Comparison of ENCODE assay signal across 8 cellular contexts in genomic region chr12:105329926-105330282, GRCh38. TPM values are rescaled to one million over a fixed set of nuclear protein-coding genes. Genes with fewer than 3 reads are reported as not detected.
DNase-seq lines count a peak whose midpoint lies in the region; ATAC-seq and TF ChIP-seq lines count a peak whose summit lies in the region.

No MANE protein-coding gene starts in this region.

- H3K9me3 ChIP-seq in PC-3 (ENCODE audit: low read length) (no peaks in the 10 kb centered on the region), stomach (no peaks in the 10 kb centered on the region)

- no TSS peak for BruUV-seq in PC-3 (replicated peaks; lab: Mats Ljungman, UMichigan)

- H3K27ac Mint-ChIP-seq in CD14-positive monocyte = no peak overlapping the region

- POLR2A ChIA-PET in PC-3 (lab: Charles Lee; ENCODE audit: unreplicated experiment) = interaction anchor here (0.5 to 0.6 kb wide), 2 partner anchors 26 to 921 kb away, joined by 3 read pairs; no protein-coding TSS in a partner anchor

- peaks cover 40% of the 10 kb centered on the region for H3K79me2 ChIP-seq in PC-3 (ENCODE audit: low read length)

- H3K27ac ChIP-seq in PC-3 (ENCODE audit: low read length) = no peak overlapping the region
- peak overlapping the region in 3 of 5 donors; percentile 42 to 86 (median 85) for H3K27ac ChIP-seq in stomach

- no peaks in the 10 kb centered on the region for H3F3A ChIP-seq in PC-3 (ENCODE audit: low read length, unreplicated experiment)

- peaks cover 12 to 21% (median 14%) of the 10 kb centered on the region in 3 donors for H3K27me3 Mint-ChIP-seq in CD14-positive monocyte (ENCODE audit: low read depth in 3 of 3)

- intact Hi-C loops in CD14-positive monocyte (cut with micrococcal nuclease) = no loop called here
- intact Hi-C loops in PC-3 (cut with micrococcal nuclease) = loop anchor here (2.0 to 5.0 kb wide), 2 partner anchors 37 to 95 kb away; no protein-coding TSS in a partner anchor
- intact Hi-C loops in stomach (cut with DNase I; ENCODE audit: low total_unique reads) = no loop called here

- DNase-seq in CD14-positive monocyte (ENCODE audit: low spot score) = no peak
- no peak for DNase-seq in PC-3
- DNase-seq in fibroblast of villous mesenchyme (ENCODE audit: low read depth) = no peak
- no peak for DNase-seq in stomach
- no peak for DNase-seq in GOT3 (lab: John Stamatoyannopoulos, UW)
- DNase-seq in NCI-H2227 treated with DMSO at 0.1 percent for 48 hours (lab: John Stamatoyannopoulos, UW) = no peak

- no peak for TF ChIP-seq POLR2A in stomach (IDR thresholded peaks at IDR 0.05)

- H3K4me3 ChIP-seq in PC-3 (ENCODE audit: low read length) (peak overlapping the region; percentile 86), fibroblast of villous mesenchyme (ENCODE audit: low read depth, low read length) (peak overlapping the region; percentile 81), stomach (peak overlapping the region; percentile 82 to 88 (median 84))

- TF ChIP-seq EP300 in stomach (IDR thresholded peaks at IDR 0.05) = no peak

- peak overlapping the region; percentile 88 for H2AFZ ChIP-seq in PC-3 (ENCODE audit: low read length)

- H3K4me2 ChIP-seq in PC-3 (ENCODE audit: low read length) = peak overlapping the region; percentile 85

- H3K9ac ChIP-seq in PC-3 (ENCODE audit: low read length) = peak overlapping the region; percentile 2; the same call in 1 of the 2 replicates

- peaks cover 15% of the 10 kb centered on the region for H3K4me1 Mint-ChIP-seq in CD14-positive monocyte

- H3K9me2 ChIP-seq in PC-3 (replicated peaks; ENCODE audit: low read length) = no peaks in the 10 kb centered on the region

- ATAC-seq in GM21717 (IDR thresholded peaks at IDR 0.05; ENCODE audit: unreplicated experiment) = peak; percentile 10
- peak; percentile 1 for ATAC-seq in PC-3
- no peak for ATAC-seq in GM18517 (IDR thresholded peaks at IDR 0.05; ENCODE audit: unreplicated experiment)

- TF ChIP-seq CTCF in CD14-positive monocyte (IDR thresholded peaks at IDR 0.05) (no peak), PC-3 (conservative IDR thresholded peaks at IDR 0.05; ENCODE audit: low read depth, low read length) (no peak), fibroblast of villous mesenchyme (IDR thresholded peaks at IDR 0.05; ENCODE audit: insufficient read depth, low read depth, low read length) (no peak), stomach (IDR thresholded peaks at IDR 0.05) (no peak)

- 1 to 6% (median 2%) methylated on average over 9 of the region's 9 CpGs for WGBS in stomach, 5 donors

- H3K36me3 Mint-ChIP-seq in CD14-positive monocyte = no peaks in the 10 kb centered on the region

- H3K9me3 Mint-ChIP-seq in CD14-positive monocyte = no peaks in the 10 kb centered on the region

- CTCF ChIA-PET in PC-3 (lab: Charles Lee) = no interaction called here

- H3K4me1 ChIP-seq in PC-3 (ENCODE audit: insufficient read depth, low read length) (peaks cover 40% of the 10 kb centered on the region), stomach (peaks cover 0 to 30% (median 21%) of the 10 kb centered on the region in 4 donors)

- no peaks in the 10 kb centered on the region for H4K20me1 ChIP-seq in PC-3 (ENCODE audit: low read length)

- no peaks in the 10 kb centered on the region for H3K27me3 ChIP-seq in PC-3 (ENCODE audit: low read length)
- no peaks in the 10 kb centered on the region for H3K27me3 ChIP-seq in stomach

- peak overlapping the region; percentile 82 to 91 for H3K4me3 Mint-ChIP-seq in CD14-positive monocyte

- H3K36me3 ChIP-seq in PC-3 (ENCODE audit: low read depth, low read length) (no peaks in the 10 kb centered on the region), stomach (no peaks in the 10 kb centered on the region)

RNA-seq across cellular contexts. Expression of gene C12orf75, which starts 0.6 kb away (rescaled TPM):
- polyA plus RNA-seq in CD14-positive monocyte (under 1 TPM; 0.73 TPM), stomach (100 to 1,000 TPM in 2 of 3 donors, 10 to 100 TPM in 1; 43.4 to 145 (median 143) TPM)
- total RNA-seq in PC-3 (2014; rRNA removed) (144 and 160 TPM in 2 replicates), fibroblast of villous mesenchyme (295 and 302 TPM in 2 replicates), stomach (10 to 100 TPM in 3 of 5 donors, 1 to 10 TPM in 1, not detected in 1; 4.9 to 43.7 (median 35.3) TPM)
